Comparison of ENCODE assay signal across 14 cellular contexts in the genomic region with DNA sequence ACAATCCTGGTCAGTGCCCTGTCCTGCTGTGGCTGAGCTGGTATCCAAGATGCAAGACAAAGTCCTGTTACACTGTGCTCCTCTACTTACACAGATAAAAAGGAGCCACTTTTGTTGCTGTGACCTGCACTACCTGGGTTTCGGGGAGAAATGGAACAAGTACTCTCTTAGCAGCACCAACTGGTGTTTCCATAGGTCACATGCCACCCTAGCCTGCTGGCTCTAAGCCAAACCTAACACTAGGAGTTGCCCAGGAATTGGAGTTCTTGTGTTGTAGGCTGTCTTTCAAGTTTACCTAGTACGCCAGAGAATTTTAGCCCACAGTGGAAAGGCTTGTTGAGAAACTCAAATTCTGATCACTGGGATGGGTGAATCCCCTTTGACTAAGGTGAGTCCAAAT.
"Had no signal": no experiment of that assay in that cellular context is flagged by ENCODE, and none has a peak within 500 bp of the region (broad histone marks: within the 10 kb centered on the region; RNA-seq: fewer than 3 reads in every experiment).

No MANE protein-coding gene starts in this region.

- H3K4me3 Mint-ChIP-seq: activated naive CD4-positive, alpha-beta T cell treated with anti-CD3 and anti-CD28 coated beads, Interleukin-2, amount 10 ng/mL, durations not matched to agents 7 days and 5 days; activated T-helper 17 cell treated with anti-CD3 and anti-CD28 coated beads, Interleukin-2, amount 50 U/mL, for 72 hours; naive thymus-derived CD8-positive, alpha-beta T cell; T-helper 2 cell treated with Interferon-gamma antibody and Interleukin-4, amounts not matched to agents 5 μg/mL and 100 μg/mL, for 36 hours had no signal

- ATAC-seq: activated T-helper 17 cell treated with anti-CD3 and anti-CD28 coated beads, Interleukin-2, amount 50 U/mL, for 72 hours; mucosa of descending colon; naive thymus-derived CD8-positive, alpha-beta T cell had no signal

- H3K4me1 Mint-ChIP-seq: activated naive CD4-positive, alpha-beta T cell treated with anti-CD3 and anti-CD28 coated beads, Interleukin-2, amount 10 ng/mL, durations not matched to agents 7 days and 5 days; activated T-helper 17 cell treated with anti-CD3 and anti-CD28 coated beads, Interleukin-2, amount 50 U/mL, for 72 hours; naive thymus-derived CD8-positive, alpha-beta T cell had no signal

- H3K27me3 Mint-ChIP-seq: activated naive CD4-positive, alpha-beta T cell treated with anti-CD3 and anti-CD28 coated beads, Interleukin-2, amount 10 ng/mL, durations not matched to agents 7 days and 5 days; activated T-helper 17 cell treated with anti-CD3 and anti-CD28 coated beads, Interleukin-2, amount 50 U/mL, for 72 hours; naive thymus-derived CD8-positive, alpha-beta T cell had no signal

- H3K9me3 Mint-ChIP-seq: activated naive CD4-positive, alpha-beta T cell treated with anti-CD3 and anti-CD28 coated beads, Interleukin-2, amount 10 ng/mL, durations not matched to agents 7 days and 5 days; T-helper 2 cell treated with Interferon-gamma antibody and Interleukin-4, amounts not matched to agents 5 μg/mL and 100 μg/mL, for 36 hours had no signal

- H3K27ac Mint-ChIP-seq: activated naive CD4-positive, alpha-beta T cell treated with anti-CD3 and anti-CD28 coated beads, Interleukin-2, amount 10 ng/mL, durations not matched to agents 7 days and 5 days; activated T-helper 17 cell treated with anti-CD3 and anti-CD28 coated beads, Interleukin-2, amount 50 U/mL, for 72 hours; naive thymus-derived CD8-positive, alpha-beta T cell; T-helper 2 cell treated with Interferon-gamma antibody and Interleukin-4, amounts not matched to agents 5 μg/mL and 100 μg/mL, for 36 hours had no signal

- H3K36me3 Mint-ChIP-seq: activated naive CD4-positive, alpha-beta T cell treated with anti-CD3 and anti-CD28 coated beads, Interleukin-2, amount 10 ng/mL, durations not matched to agents 7 days and 5 days; naive thymus-derived CD8-positive, alpha-beta T cell had no signal

- DNase-seq: activated CD4-positive, alpha-beta T cell treated with anti-CD3 and anti-CD28 coated beads, Interleukin-2, amount 50 U/mL, for 1 hour; activated naive CD4-positive, alpha-beta T cell treated with anti-CD3 and anti-CD28 coated beads, Interleukin-2, amount 10 ng/mL, durations not matched to agents 7 days and 5 days; activated T-cell treated with anti-CD3 and anti-CD28 coated beads for 4 hours; central memory CD4-positive, alpha-beta T cell; effector CD4-positive, alpha-beta T cell; mucosa of descending colon; naive thymus-derived CD8-positive, alpha-beta T cell; retina; stimulated activated CD4-positive, alpha-beta T cell treated with anti-CD3 and anti-CD28 coated beads, Interleukin-4, amount 100 ng/mL, for 4 hours; thyroid gland had no signal

- H3K27ac ChIP-seq: coronary artery, neutrophil, thyroid gland had no signal
